16 cellular contexts compared by ENCODE assay signal in the genomic region with DNA sequence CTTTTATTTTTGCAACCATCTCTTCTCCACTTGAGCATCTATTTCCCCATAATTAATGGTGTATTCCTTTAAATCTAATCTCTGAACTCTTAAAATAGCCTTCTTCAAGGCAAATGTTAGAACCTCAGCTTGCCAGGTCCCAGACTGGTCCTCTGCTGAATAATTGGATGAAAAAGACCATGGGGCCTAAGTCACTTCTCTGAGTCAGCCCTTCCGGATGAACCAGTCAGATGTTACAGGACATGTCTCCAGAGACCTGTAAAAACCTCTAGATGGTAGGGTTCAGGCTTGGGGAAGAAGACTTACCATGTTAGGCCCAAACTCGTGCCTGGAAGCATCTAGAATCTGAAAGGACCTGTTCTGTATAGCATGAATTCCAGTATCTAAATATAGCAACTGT.
A peak's percentile ranks its signal among the peaks of the same experiment; 100 is the strongest.
DNase-seq lines count a peak whose midpoint lies in the region; ATAC-seq and TF ChIP-seq lines count a peak whose summit lies in the region.
"Had no signal": no experiment of that assay in that cellular context is flagged by ENCODE, and none has a peak within 500 bp of the region (broad histone marks: within the 10 kb centered on the region; RNA-seq: fewer than 3 reads in every experiment).

No MANE protein-coding gene starts in this region.

- TF ChIP-seq CTCF in GM12865 (IDR thresholded peaks at IDR 0.05; ENCODE audit: insufficient read depth, low read depth, low read length, missing control alignments) = no peak
- TF ChIP-seq CTCF in fibroblast of the aortic adventitia (IDR thresholded peaks at IDR 0.05; ENCODE audit: insufficient read depth, low read length) = no peak

- ATAC-seq in HG03135 (IDR thresholded peaks at IDR 0.05; ENCODE audit: unreplicated experiment) = no peak
- ATAC-seq: A549 had no signal

- H3K4me3 ChIP-seq in GM12865 (ENCODE audit: low read depth, low read length) (no peak overlapping the region), fibroblast of the aortic adventitia (ENCODE audit: low read depth, low read length) (no peak overlapping the region)
- H3K4me3 ChIP-seq: A549, coronary artery, psoas muscle had no signal

- DNase-seq in NCI-H345 (lab: John Stamatoyannopoulos, UW) = peak; percentile 15
- DNase-seq in NCI-H345 treated with DMSO at 0.1 percent for 48 hours (lab: John Stamatoyannopoulos, UW; ENCODE audit: unreplicated experiment) = no peak
- DNase-seq in GM12865 (ENCODE audit: low read depth) = peak; percentile 10
- peak; percentile 13 for DNase-seq in RPMI7951 (ENCODE audit: low read depth)
- peak; percentile 55 for DNase-seq in fibroblast of the aortic adventitia (ENCODE audit: low read depth)
- DNase-seq in NCI-H2107 treated with DMSO at 0.1 percent for 48 hours (lab: John Stamatoyannopoulos, UW; ENCODE audit: unreplicated experiment) = no peak
- no peak for DNase-seq in midbrain (lab: John Stamatoyannopoulos, UW)
- DNase-seq: aorta, EL, head of caudate nucleus, Karpas-422, psoas muscle, T1000 had no signal

Comparison
In these comparisons a context has a peak if more than half of its experiments do, and no peak if none do; other contexts are left out.
1. DNase-seq: peak in NCI-H345 (single experiment), GM12865 (single experiment), RPMI7951 (single experiment) and fibroblast of the aortic adventitia (single experiment); none in NCI-H345 treated with DMSO at 0.1 percent for 48 hours (single experiment), NCI-H2107 treated with DMSO at 0.1 percent for 48 hours (single experiment) and midbrain (single experiment).